24 cellular contexts compared by ENCODE assay signal in the genomic region with DNA sequence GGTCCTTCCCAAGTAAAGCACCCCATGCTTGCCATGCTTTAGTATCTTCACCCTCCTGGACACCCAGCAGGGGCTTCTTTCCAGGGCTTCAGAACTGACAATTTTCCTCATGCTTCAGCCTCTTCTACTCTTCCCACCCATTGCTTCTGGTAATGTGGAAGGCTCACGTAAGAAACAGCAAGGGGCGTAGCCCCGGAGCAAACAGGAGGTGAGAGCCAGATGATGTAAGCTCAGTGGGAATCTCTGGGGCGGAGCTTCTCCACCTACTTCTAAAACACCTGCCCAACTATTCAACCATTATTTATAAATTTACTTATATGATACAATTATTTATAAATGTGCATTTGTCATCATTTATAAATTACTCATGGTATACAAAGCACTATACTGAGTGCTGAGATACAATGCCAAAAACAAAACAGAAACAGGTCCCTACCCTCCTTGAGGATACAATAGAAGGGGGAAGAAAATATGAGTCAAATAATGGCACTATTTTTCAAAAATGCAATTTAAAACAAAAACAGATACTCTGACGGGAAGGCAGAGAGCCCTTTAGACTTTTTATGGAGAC.
"Had no signal": no experiment of that assay in that cellular context is flagged by ENCODE, and none has a peak within 500 bp of the region (broad histone marks: within the 10 kb centered on the region; RNA-seq: fewer than 3 reads in every experiment).

No MANE protein-coding gene starts in this region.

- H3K4me1 ChIP-seq: body of pancreas, left lung, spleen, thyroid gland had no signal

- H3K4me1 Mint-ChIP-seq: activated CD4-positive, alpha-beta T cell treated with anti-CD3 and anti-CD28 coated beads, Interleukin-2, amount 10 ng/mL, durations not matched to agents 7 days and 5 days; immature natural killer cell; T-cell had no signal

- H3K27ac ChIP-seq: body of pancreas, left lung, spleen, thyroid gland, VCaP had no signal

- H3K36me3 Mint-ChIP-seq: immature natural killer cell; natural killer cell treated with Interleukin-12 subunit alpha and Interleukin-12 subunit beta and Interleukin-15 and Interleukin-18, amount 100 ng/mL, for 72 hours; T-cell had no signal

- H3K27ac Mint-ChIP-seq: activated CD4-positive, alpha-beta T cell treated with anti-CD3 and anti-CD28 coated beads, Interleukin-2, amount 10 ng/mL, durations not matched to agents 7 days and 5 days; activated CD8-positive, alpha-beta T cell treated with anti-CD3 and anti-CD28 coated beads, Interleukin-2, amount 10 ng/mL, durations not matched to agents 7 days and 5 days; activated T-helper 1 cell treated with anti-CD3 and anti-CD28 coated beads, Interleukin-12 subunit alpha, Interleukin-12 subunit beta, Interleukin-2, Interleukin-4 antibody, amounts not matched to agents 30 ng/mL and 10 ng/mL and 1 ng/mL, durations not matched to agents 14 hours and 24 hours and 36 hours; dendritic cell treated with granulocyte-macrophage colony-stimulating factor and Interleukin-4, amounts not matched to agents 40 ng/mL and 50 ng/mL, for 4 days; immature natural killer cell; natural killer cell treated with Interleukin-12 subunit alpha and Interleukin-12 subunit beta and Interleukin-15 and Interleukin-18, amount 100 ng/mL, for 72 hours; progenitor cell of endocrine pancreas; T-cell; T-helper 2 cell treated with Interferon-gamma antibody and Interleukin-4, amounts not matched to agents 5 μg/mL and 100 μg/mL, for 36 hours had no signal

- H3K4me3 Mint-ChIP-seq: activated CD4-positive, alpha-beta T cell treated with anti-CD3 and anti-CD28 coated beads, Interleukin-2, amount 10 ng/mL, durations not matched to agents 7 days and 5 days; activated CD8-positive, alpha-beta T cell treated with anti-CD3 and anti-CD28 coated beads, Interleukin-2, amount 10 ng/mL, durations not matched to agents 7 days and 5 days; activated T-helper 1 cell treated with anti-CD3 and anti-CD28 coated beads, Interleukin-12 subunit alpha, Interleukin-12 subunit beta, Interleukin-2, Interleukin-4 antibody, amounts not matched to agents 30 ng/mL and 10 ng/mL and 1 ng/mL, durations not matched to agents 14 hours and 24 hours and 36 hours; dendritic cell treated with granulocyte-macrophage colony-stimulating factor and Interleukin-4, amounts not matched to agents 40 ng/mL and 50 ng/mL, for 4 days; immature natural killer cell; natural killer cell treated with Interleukin-12 subunit alpha and Interleukin-12 subunit beta and Interleukin-15 and Interleukin-18, amount 100 ng/mL, for 72 hours; T-cell; T-helper 2 cell treated with Interferon-gamma antibody and Interleukin-4, amounts not matched to agents 5 μg/mL and 100 μg/mL, for 36 hours had no signal

- ATAC-seq: activated CD8-positive, alpha-beta T cell treated with anti-CD3 and anti-CD28 coated beads, Interleukin-2, amount 10 ng/mL, durations not matched to agents 7 days and 5 days; body of pancreas; left lung; natural killer cell treated with Interleukin-12 subunit alpha and Interleukin-12 subunit beta and Interleukin-15 and Interleukin-18, amount 100 ng/mL, for 72 hours; stimulated activated naive CD8-positive, alpha-beta T cell treated with anti-CD3 and anti-CD28 coated beads, Interleukin-15, Interleukin-2, amounts not matched to agents 100 U/mL and 50 U/mL, for 24 hours; T-cell had no signal

- H3K36me3 ChIP-seq: left lung, spleen, thyroid gland had no signal

- DNase-seq: activated CD4-positive, alpha-beta T cell treated with anti-CD3 and anti-CD28 coated beads, Interleukin-2, amount 10 ng/mL, durations not matched to agents 7 days and 5 days; activated CD4-positive, CD25-positive, alpha-beta regulatory T cell treated with anti-CD3 and anti-CD28 coated beads, Interleukin-2, amount 50 U/mL, for 72 hours; activated CD8-positive, alpha-beta T cell treated with anti-CD3 and anti-CD28 coated beads, Interleukin-2, amount 10 ng/mL, durations not matched to agents 7 days and 5 days; activated gamma-delta T cell; activated naive CD4-positive, alpha-beta T cell treated with anti-CD3 and anti-CD28 coated beads, Interleukin-2, amount 50 U/mL, for 16 hours; anterior cingulate cortex; body of pancreas; caudate nucleus; effector CD4-positive, alpha-beta T cell; immature natural killer cell; left lung; midbrain; spleen; stimulated activated CD4-positive, alpha-beta T cell treated with anti-CD3 and anti-CD28 coated beads, Interleukin-4, amount 100 ng/mL, for 1 hour; stimulated activated naive CD8-positive, alpha-beta T cell treated with anti-CD3 and anti-CD28 coated beads, Interleukin-15, Interleukin-2, amounts not matched to agents 100 U/mL and 50 U/mL, for 24 hours; T-cell; thyroid gland had no signal

- H3K4me3 ChIP-seq: body of pancreas, left lung, lung, spleen, thyroid gland had no signal

- H3K27me3 ChIP-seq: body of pancreas, left lung, thyroid gland had no signal

- H3K9me3 Mint-ChIP-seq: activated CD4-positive, alpha-beta T cell treated with anti-CD3 and anti-CD28 coated beads, Interleukin-2, amount 10 ng/mL, durations not matched to agents 7 days and 5 days; T-helper 2 cell treated with Interferon-gamma antibody and Interleukin-4, amounts not matched to agents 5 μg/mL and 100 μg/mL, for 36 hours had no signal
